29 cellular contexts compared by ENCODE assay signal in genomic region chr6:2734517-2735076, GRCh38. TPM values are rescaled to one million over a fixed set of nuclear protein-coding genes. Genes with fewer than 3 reads are reported as not detected.
DNase-seq lines count a peak whose midpoint lies in the region; ATAC-seq and TF ChIP-seq lines count a peak whose summit lies in the region.
"Had no signal": no experiment of that assay in that cellular context is flagged by ENCODE, and none has a peak within 500 bp of the region (broad histone marks: within the 10 kb centered on the region; RNA-seq: fewer than 3 reads in every experiment).

No MANE protein-coding gene starts in this region.

- peak overlapping the region; percentile 17; the same call in 1 of the 2 replicates for H3K4me3 Mint-ChIP-seq in WTC11
- H3K4me3 Mint-ChIP-seq: activated naive CD8-positive, alpha-beta T cell treated with anti-CD3 and anti-CD28 coated beads, Interleukin-2, amount 50 U/mL, for 24 hours; B cell; stimulated activated naive CD8-positive, alpha-beta T cell treated with anti-CD3 and anti-CD28 coated beads, Interleukin-15, Interleukin-2, amounts not matched to agents 100 ng/mL and 50 ng/mL, for 24 hours had no signal

- DNase-seq in SK-N-SH: no peak
- DNase-seq in WTC11 (ENCODE audit: low spot score): peak; percentile 29
- DNase-seq in left ventricle myocardium inferior: no peak
- peak; percentile 81 for DNase-seq in renal cortical epithelial cell (ENCODE audit: low read depth)
- no peak for DNase-seq in foreskin fibroblast
- DNase-seq: 8988T; activated CD4-positive, alpha-beta T cell treated with anti-CD3 and anti-CD28 coated beads, Interleukin-2, amount 50 U/mL, for 4 hours; activated CD8-positive, alpha-beta memory T cell treated with anti-CD3 and anti-CD28 coated beads, Interleukin-2, amount 50 U/mL, for 48 hours; activated naive CD8-positive, alpha-beta T cell treated with anti-CD3 and anti-CD28 coated beads, Interleukin-2, amount 50 U/mL, for 24 hours; Caco-2; DND-41; hippocampal formation; kidney glomerular epithelial cell; mesenchymal stem cell; NCI-H1436 treated with DMSO at 0.1 percent for 48 hours; NCI-H510A; occipital lobe; Peyer's patch; retina; stimulated activated CD4-positive, alpha-beta T cell treated with anti-CD3 and anti-CD28 coated beads, Interleukin-12 subunit alpha, Interleukin-12 subunit beta, amount 100 ng/mL, for 4 hours; WERI-Rb-1 had no signal

- TF ChIP-seq EP300 in SK-N-SH (IDR thresholded peaks at IDR 0.05; ENCODE audit: borderline replicate concordance in 1 of 2, low read depth in 1 of 2, low read length in 1 of 2): no peak

- no peak overlapping the region for H3K9ac ChIP-seq in SK-N-SH

- no peaks in the 10 kb centered on the region for H3K79me2 ChIP-seq in SK-N-SH (ENCODE audit: insufficient read depth)

- no peaks in the 10 kb centered on the region for H3K9me2 ChIP-seq in SK-N-SH

- 38% methylated on average over 1 of the region's 1 CpG for WGBS in SK-N-SH (ENCODE audit: low lambda C conversion rate)

- H3K9me3 ChIP-seq in SK-N-SH (no peaks in the 10 kb centered on the region), left ventricle myocardium inferior (replicated peaks) (no peaks in the 10 kb centered on the region)
- H3K9me3 ChIP-seq: Caco-2, Peyer's patch, tibial nerve had no signal

- H3K9me3 Mint-ChIP-seq in WTC11: no peaks in the 10 kb centered on the region
- H3K9me3 Mint-ChIP-seq: activated naive CD8-positive, alpha-beta T cell treated with anti-CD3 and anti-CD28 coated beads, Interleukin-2, amount 50 U/mL, for 24 hours; stimulated activated naive CD8-positive, alpha-beta T cell treated with anti-CD3 and anti-CD28 coated beads, Interleukin-15, Interleukin-2, amounts not matched to agents 100 ng/mL and 50 ng/mL, for 24 hours had no signal

- ATAC-seq in SK-N-SH treated with all-trans-retinoic acid at 6 μM for 48 hours (no peak), WTC11 (peak; percentile 84), HG03378 (IDR thresholded peaks at IDR 0.05; ENCODE audit: unreplicated experiment) (no peak), GM21786 (IDR thresholded peaks at IDR 0.05; ENCODE audit: unreplicated experiment) (no peak)
- ATAC-seq: activated naive CD8-positive, alpha-beta T cell treated with anti-CD3 and anti-CD28 coated beads, Interleukin-2, amount 50 U/mL, for 24 hours; GM12878 had no signal

- no peaks in the 10 kb centered on the region for H4K20me1 ChIP-seq in SK-N-SH (ENCODE audit: insufficient read depth)

- H3K4me2 ChIP-seq in SK-N-SH: no peak overlapping the region

- H3K4me3 ChIP-seq in SK-N-SH (ENCODE audit: low read depth in 2 of 2, low read length in 1 of 2): no peak overlapping the region
- no peak overlapping the region for H3K4me3 ChIP-seq in left ventricle myocardium inferior
- H3K4me3 ChIP-seq in foreskin fibroblast (ENCODE audit: low read depth in 1 of 2, low read length in 2 of 2): no peak overlapping the region
- H3K4me3 ChIP-seq: GM12878, Peyer's patch, SK-N-MC, tibial nerve had no signal

- no peak overlapping the region for H2AFZ ChIP-seq in SK-N-SH (ENCODE audit: low read depth)

- H3K27ac ChIP-seq in SK-N-SH (ENCODE audit: low read depth in 2 of 2, low read length in 1 of 2): no peak overlapping the region
- peak overlapping the region; percentile 89 for H3K27ac ChIP-seq in left ventricle myocardium inferior (replicated peaks)
- H3K27ac ChIP-seq: Peyer's patch, SK-N-MC, WERI-Rb-1 had no signal

- H3K4me1 ChIP-seq in SK-N-SH (ENCODE audit: control insufficient read depth in 1 of 2, insufficient read depth in 2 of 2, low read depth in 1 of 2, low read length in 1 of 2) (no peaks in the 10 kb centered on the region), left ventricle myocardium inferior (peaks cover 64% of the 10 kb centered on the region)
- H3K4me1 ChIP-seq: Peyer's patch had no signal

- CTCF ChIA-PET in SK-N-SH (lab: Yijun Ruan, JAX) (interaction anchor here (11.1 kb wide), 1 partner anchor 15 kb away, joined by 176 read pairs; the partner anchor contains the start of gene MYLK4), WTC11 (lab: Charles Lee) (interaction anchor here (0.9 to 4.6 kb wide), 3 partner anchors 14 to 138 kb away, joined by 3 to 88 read pairs (median 3); partner anchors contain the start of gene MYLK4)

- H3K36me3 ChIP-seq in SK-N-SH (replicated peaks in 1 of 2; ENCODE audit: control insufficient read depth in 1 of 2, insufficient read depth in 2 of 2, low read length in 1 of 2) (no peaks in the 10 kb centered on the region), left ventricle myocardium inferior (no peaks in the 10 kb centered on the region)
- H3K36me3 ChIP-seq: Peyer's patch, tibial nerve, WERI-Rb-1 had no signal

- no peaks in the 10 kb centered on the region for H3K27me3 Mint-ChIP-seq in WTC11 (ENCODE audit: low read depth)
- H3K27me3 Mint-ChIP-seq: activated naive CD8-positive, alpha-beta T cell treated with anti-CD3 and anti-CD28 coated beads, Interleukin-2, amount 50 U/mL, for 24 hours; B cell; stimulated activated naive CD8-positive, alpha-beta T cell treated with anti-CD3 and anti-CD28 coated beads, Interleukin-15, Interleukin-2, amounts not matched to agents 100 ng/mL and 50 ng/mL, for 24 hours had no signal

- POLR2A ChIA-PET in SK-N-SH (lab: Yijun Ruan, JAX) (no interaction called here), WTC11 (lab: Charles Lee) (interaction anchor here (0.5 kb wide), 1 partner anchor 19 kb away, joined by 3 read pairs; no protein-coding TSS in a partner anchor)

- TF ChIP-seq RAD21 in SK-N-SH (IDR thresholded peaks at IDR 0.05; ENCODE audit: low read length): no peak

- no peaks in the 10 kb centered on the region for H3F3A ChIP-seq in SK-N-SH (replicated peaks; ENCODE audit: insufficient read depth)

- H3K27ac Mint-ChIP-seq in WTC11: 0 out of 2 replicates have a peak overlapping the region, but pooled peaks have one; percentile 38
- H3K27ac Mint-ChIP-seq: activated naive CD8-positive, alpha-beta T cell treated with anti-CD3 and anti-CD28 coated beads, Interleukin-2, amount 50 U/mL, for 24 hours; stimulated activated naive CD8-positive, alpha-beta T cell treated with anti-CD3 and anti-CD28 coated beads, Interleukin-15, Interleukin-2, amounts not matched to agents 100 ng/mL and 50 ng/mL, for 24 hours had no signal

- H3K4me1 Mint-ChIP-seq in WTC11: peaks cover 63% of the 10 kb centered on the region

- intact Hi-C loops in left ventricle myocardium inferior (cut with micrococcal nuclease): no loop called here

- H3K27me3 ChIP-seq in SK-N-SH (ENCODE audit: insufficient read depth): no peaks in the 10 kb centered on the region
- no peaks in the 10 kb centered on the region for H3K27me3 ChIP-seq in left ventricle myocardium inferior (ENCODE audit: low read depth)
- H3K27me3 ChIP-seq: Peyer's patch, tibial nerve had no signal

- TF ChIP-seq CTCF in SK-N-SH (IDR thresholded peaks at IDR 0.05) (no peak), WTC11 (IDR thresholded peaks at IDR 0.05) (no peak), left ventricle myocardium inferior (IDR thresholded peaks at IDR 0.05; ENCODE audit: borderline replicate concordance) (no peak), foreskin fibroblast (IDR thresholded peaks at IDR 0.05; ENCODE audit: low read depth, low read length) (no peak)

- H3K36me3 Mint-ChIP-seq in WTC11: no peaks in the 10 kb centered on the region

TF ChIP-seq in SK-N-SH, 30 proteins besides CTCF, POLR2A, EP300 and RAD21 (continues in another document):
- TF ChIP-seq, protein P1, sequence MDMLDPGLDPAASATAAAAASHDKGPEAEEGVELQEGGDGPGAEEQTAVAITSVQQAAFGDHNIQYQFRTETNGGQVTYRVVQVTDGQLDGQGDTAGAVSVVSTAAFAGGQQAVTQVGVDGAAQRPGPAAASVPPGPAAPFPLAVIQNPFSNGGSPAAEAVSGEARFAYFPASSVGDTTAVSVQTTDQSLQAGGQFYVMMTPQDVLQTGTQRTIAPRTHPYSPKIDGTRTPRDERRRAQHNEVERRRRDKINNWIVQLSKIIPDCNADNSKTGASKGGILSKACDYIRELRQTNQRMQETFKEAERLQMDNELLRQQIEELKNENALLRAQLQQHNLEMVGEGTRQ (IDR thresholded peaks at IDR 0.05; ENCODE audit: borderline replicate concordance, low read depth, low read length): no peak
- TF ChIP-seq MXI1 (IDR thresholded peaks at IDR 0.05; ENCODE audit: low read depth, low read length): no peak

TF ChIP-seq in WTC11, 78 proteins besides CTCF, POLR2A, EP300 and RAD21:
- no peak for TF ChIP-seq NFATC4 (CRISPR knock-in tag; IDR thresholded peaks at IDR 0.05)

RNA-seq across cellular contexts. Expression of gene MYLK4, which starts 16.1 kb away (rescaled TPM):
- polyA plus RNA-seq in SK-N-SH (2012; rRNA removed): 0.16 and 0.18 TPM in 2 replicates
- polyA plus RNA-seq in SK-N-SH (2012; cell fraction: cytosol; rRNA removed): 0.17 and 0.20 TPM in 2 replicates
- 0.41 and 0.69 TPM in 2 replicates for polyA plus RNA-seq in SK-N-SH (2012; cell fraction: nucleus; rRNA removed)
- 0.05 to 0.13 TPM (median 0.11 TPM) in 3 replicates for total RNA-seq in WTC11 (2021)
- total RNA-seq in left ventricle myocardium inferior: 1.2 TPM
- total RNA-seq in renal cortical epithelial cell: 0.52 and 1.0 TPM in 2 replicates

RNA-seq across cellular contexts. Expression of gene WRNIP1, which starts 30.6 kb away (rescaled TPM):
- 47.5 and 49.0 TPM in 2 replicates for polyA plus RNA-seq in SK-N-SH (2012; rRNA removed)
- polyA plus RNA-seq in SK-N-SH (2012; cell fraction: cytosol; rRNA removed): 38.6 and 45.1 TPM in 2 replicates
- polyA plus RNA-seq in SK-N-SH (2012; cell fraction: nucleus; rRNA removed): 50.2 and 58.7 TPM in 2 replicates
- total RNA-seq in WTC11 (2021): 33.8 to 36.3 TPM (median 36.2 TPM) in 3 replicates
- 39.4 TPM for total RNA-seq in left ventricle myocardium inferior
- 55.2 and 58.5 TPM in 2 replicates for total RNA-seq in renal cortical epithelial cell

Comparison
In these comparisons a context has a peak if more than half of its experiments do, and no peak if none do; other contexts are left out.
1. DNase-seq: peak in WTC11 (single experiment) and renal cortical epithelial cell (single experiment); none in SK-N-SH (single experiment), left ventricle myocardium inferior (single experiment) and foreskin fibroblast (0 of 2).